Comparison of ENCODE assay signal across 14 cellular contexts in genomic region chr10:14474656-14475055, GRCh38.
"Had no signal": no experiment of that assay in that cellular context is flagged by ENCODE, and none has a peak within 500 bp of the region (broad histone marks: within the 10 kb centered on the region; RNA-seq: fewer than 3 reads in every experiment).

No MANE protein-coding gene starts in this region.

- DNase-seq: activated CD4-positive, alpha-beta memory T cell treated with anti-CD3 and anti-CD28 coated beads for 36 hours; activated CD4-positive, alpha-beta T cell treated with anti-CD3 and anti-CD28 coated beads for 1 hour; activated naive CD8-positive, alpha-beta T cell treated with anti-CD3 and anti-CD28 coated beads, Interleukin-2, amount 10 ng/mL, durations not matched to agents 7 days and 5 days; activated T-cell treated with anti-CD3 and anti-CD28 coated beads, Interleukin-2, amount 50 U/mL, for 72 hours; aorta; left cardiac atrium; mammary epithelial cell; stimulated activated CD4-positive, alpha-beta T cell treated with anti-CD3 and anti-CD28 coated beads, Interleukin-4, amount 100 ng/mL, for 24 hours; stimulated activated naive CD8-positive, alpha-beta T cell treated with anti-CD3 and anti-CD28 coated beads, Interleukin-15, amount 100 ng/mL, for 72 hours; SW 1271; testis; upper lobe of right lung had no signal

- H3K4me3 ChIP-seq: cardiac muscle cell, gastroesophageal sphincter, testis, upper lobe of right lung had no signal
